1 cellular context compared by ENCODE assay signal in the genomic region with DNA sequence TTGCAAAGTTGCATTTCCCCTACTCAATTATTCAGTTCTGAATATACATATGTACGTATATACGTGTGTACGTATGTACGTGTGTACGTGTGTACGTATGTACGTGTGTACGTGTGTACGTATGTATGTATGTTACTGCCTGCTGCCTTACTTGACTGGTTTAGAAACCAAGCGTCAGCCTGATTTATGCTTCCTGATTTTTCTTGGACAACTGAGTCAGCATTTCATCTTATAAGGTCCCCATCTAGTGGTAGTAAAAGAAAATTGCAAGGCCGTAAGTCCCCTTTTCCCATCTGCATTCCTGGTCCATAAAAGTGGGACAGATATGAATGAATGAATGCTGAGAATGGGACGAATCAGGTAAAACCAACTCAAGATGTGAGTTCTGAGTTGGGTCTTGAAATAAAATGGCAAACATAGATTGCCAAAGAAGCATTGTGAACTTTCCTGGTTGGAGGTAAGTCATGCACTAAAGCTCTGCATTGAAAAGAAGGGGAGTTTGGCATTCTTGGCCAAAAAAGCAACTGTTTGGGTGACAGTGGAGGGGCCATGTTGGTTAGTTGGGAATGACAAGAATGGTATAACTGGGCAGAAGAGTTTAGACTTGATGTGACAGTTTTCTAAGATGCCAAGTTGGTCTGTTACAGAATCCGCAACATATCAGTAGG.
TF ChIP-seq lines count a peak whose summit lies in the region.

No MANE protein-coding gene starts in this region.

TF ChIP-seq in HEK293, 187 proteins besides CTCF, POLR2A, EP300 and RAD21 (continued from another document):
- TF ChIP-seq, protein P1, sequence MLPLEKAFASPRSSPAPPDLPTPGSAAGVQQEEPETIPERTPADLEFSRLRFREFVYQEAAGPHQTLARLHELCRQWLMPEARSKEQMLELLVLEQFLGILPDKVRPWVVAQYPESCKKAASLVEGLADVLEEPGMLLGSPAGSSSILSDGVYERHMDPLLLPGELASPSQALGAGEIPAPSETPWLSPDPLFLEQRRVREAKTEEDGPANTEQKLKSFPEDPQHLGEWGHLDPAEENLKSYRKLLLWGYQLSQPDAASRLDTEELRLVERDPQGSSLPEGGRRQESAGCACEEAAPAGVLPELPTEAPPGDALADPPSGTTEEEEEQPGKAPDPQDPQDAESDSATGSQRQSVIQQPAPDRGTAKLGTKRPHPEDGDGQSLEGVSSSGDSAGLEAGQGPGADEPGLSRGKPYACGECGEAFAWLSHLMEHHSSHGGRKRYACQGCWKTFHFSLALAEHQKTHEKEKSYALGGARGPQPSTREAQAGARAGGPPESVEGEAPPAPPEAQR (tag by site-specific recombination; IDR thresholded peaks at IDR 0.05) = no peak
- TF ChIP-seq ZSCAN16 (tag by site-specific recombination; IDR thresholded peaks at IDR 0.05) = no peak
- TF ChIP-seq ZNF239 (tag by site-specific recombination; IDR thresholded peaks at IDR 0.05) = no peak
- TF ChIP-seq BCL11A (tag by site-specific recombination; IDR thresholded peaks at IDR 0.05; ENCODE audit: low read depth) = no peak
- TF ChIP-seq ZNF341 (tag by site-specific recombination; IDR thresholded peaks at IDR 0.05; ENCODE audit: low read depth) = no peak
- TF ChIP-seq SALL2 (tag by site-specific recombination; IDR thresholded peaks at IDR 0.05; ENCODE audit: borderline replicate concordance) = no peak
- TF ChIP-seq ZNF302 (tag by site-specific recombination; IDR thresholded peaks at IDR 0.05; ENCODE audit: low read depth) = no peak
- no peak for TF ChIP-seq ZNF837 (tag by site-specific recombination; IDR thresholded peaks at IDR 0.05)
- no peak for TF ChIP-seq PRDM1 (tag by site-specific recombination; IDR thresholded peaks at IDR 0.05)
- no peak for TF ChIP-seq RBAK (tag by site-specific recombination; IDR thresholded peaks at IDR 0.05)
- TF ChIP-seq MZF1 (tag by site-specific recombination; IDR thresholded peaks at IDR 0.05; ENCODE audit: borderline replicate concordance) = peak; percentile 51; the same call in 1 of the 2 replicates
- TF ChIP-seq ZNF654 (tag by site-specific recombination; IDR thresholded peaks at IDR 0.05; ENCODE audit: low read depth) = peak; percentile 85
- TF ChIP-seq SP7 (tag by site-specific recombination; IDR thresholded peaks at IDR 0.05) = no peak
- TF ChIP-seq WT1 (tag by site-specific recombination; IDR thresholded peaks at IDR 0.05) = no peak
- 0 out of 2 replicates have a peak, but pooled peaks have one; percentile 11 for TF ChIP-seq ZNF610 (tag by site-specific recombination; IDR thresholded peaks at IDR 0.05; ENCODE audit: borderline replicate concordance)
- TF ChIP-seq MEIS1 (CRISPR knock-in tag; IDR thresholded peaks at IDR 0.05; ENCODE audit: borderline replicate concordance) = 0 out of 2 replicates have a peak, but pooled peaks have one; percentile 76
- TF ChIP-seq, protein P2, sequence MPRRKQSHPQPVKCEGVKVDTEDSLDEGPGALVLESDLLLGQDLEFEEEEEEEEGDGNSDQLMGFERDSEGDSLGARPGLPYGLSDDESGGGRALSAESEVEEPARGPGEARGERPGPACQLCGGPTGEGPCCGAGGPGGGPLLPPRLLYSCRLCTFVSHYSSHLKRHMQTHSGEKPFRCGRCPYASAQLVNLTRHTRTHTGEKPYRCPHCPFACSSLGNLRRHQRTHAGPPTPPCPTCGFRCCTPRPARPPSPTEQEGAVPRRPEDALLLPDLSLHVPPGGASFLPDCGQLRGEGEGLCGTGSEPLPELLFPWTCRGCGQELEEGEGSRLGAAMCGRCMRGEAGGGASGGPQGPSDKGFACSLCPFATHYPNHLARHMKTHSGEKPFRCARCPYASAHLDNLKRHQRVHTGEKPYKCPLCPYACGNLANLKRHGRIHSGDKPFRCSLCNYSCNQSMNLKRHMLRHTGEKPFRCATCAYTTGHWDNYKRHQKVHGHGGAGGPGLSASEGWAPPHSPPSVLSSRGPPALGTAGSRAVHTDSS (tag by site-specific recombination; IDR thresholded peaks at IDR 0.05) = no peak
- no peak for TF ChIP-seq ZSCAN30 (tag by site-specific recombination; IDR thresholded peaks at IDR 0.05)
- TF ChIP-seq TCF7L2 (IDR thresholded peaks at IDR 0.05; ENCODE audit: borderline replicate concordance, low read depth, low read length) = no peak
- TF ChIP-seq, protein P3, sequence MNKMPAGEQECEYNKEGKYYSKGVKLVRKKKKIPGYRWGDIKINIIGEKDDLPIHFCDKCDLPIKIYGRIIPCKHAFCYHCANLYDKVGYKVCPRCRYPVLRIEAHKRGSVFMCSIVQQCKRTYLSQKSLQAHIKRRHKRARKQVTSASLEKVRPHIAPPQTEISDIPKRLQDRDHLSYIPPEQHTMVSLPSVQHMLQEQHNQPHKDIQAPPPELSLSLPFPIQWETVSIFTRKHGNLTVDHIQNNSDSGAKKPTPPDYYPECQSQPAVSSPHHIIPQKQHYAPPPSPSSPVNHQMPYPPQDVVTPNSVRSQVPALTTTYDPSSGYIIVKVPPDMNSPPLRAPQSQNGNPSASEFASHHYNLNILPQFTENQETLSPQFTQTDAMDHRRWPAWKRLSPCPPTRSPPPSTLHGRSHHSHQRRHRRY (tag by site-specific recombination; IDR thresholded peaks at IDR 0.05) = no peak
- TF ChIP-seq TRIM28 (IDR thresholded peaks at IDR 0.05; ENCODE audit: borderline replicate concordance, low read length) = 0 out of 2 replicates have a peak, but pooled peaks have one; percentile 20
- TF ChIP-seq, protein P4, sequence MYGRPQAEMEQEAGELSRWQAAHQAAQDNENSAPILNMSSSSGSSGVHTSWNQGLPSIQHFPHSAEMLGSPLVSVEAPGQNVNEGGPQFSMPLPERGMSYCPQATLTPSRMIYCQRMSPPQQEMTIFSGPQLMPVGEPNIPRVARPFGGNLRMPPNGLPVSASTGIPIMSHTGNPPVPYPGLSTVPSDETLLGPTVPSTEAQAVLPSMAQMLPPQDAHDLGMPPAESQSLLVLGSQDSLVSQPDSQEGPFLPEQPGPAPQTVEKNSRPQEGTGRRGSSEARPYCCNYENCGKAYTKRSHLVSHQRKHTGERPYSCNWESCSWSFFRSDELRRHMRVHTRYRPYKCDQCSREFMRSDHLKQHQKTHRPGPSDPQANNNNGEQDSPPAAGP (tag by site-specific recombination; IDR thresholded peaks at IDR 0.05) = no peak
- TF ChIP-seq ZNF140 (tag by site-specific recombination; IDR thresholded peaks at IDR 0.05) = no peak
- no peak for TF ChIP-seq ZNF530 (tag by site-specific recombination; IDR thresholded peaks at IDR 0.05; ENCODE audit: low read depth)
- no peak for TF ChIP-seq ZNF311 (tag by site-specific recombination; IDR thresholded peaks at IDR 0.05; ENCODE audit: borderline replicate concordance)
- TF ChIP-seq ZNF514 (tag by site-specific recombination; IDR thresholded peaks at IDR 0.05) = no peak
- TF ChIP-seq, protein P5, sequence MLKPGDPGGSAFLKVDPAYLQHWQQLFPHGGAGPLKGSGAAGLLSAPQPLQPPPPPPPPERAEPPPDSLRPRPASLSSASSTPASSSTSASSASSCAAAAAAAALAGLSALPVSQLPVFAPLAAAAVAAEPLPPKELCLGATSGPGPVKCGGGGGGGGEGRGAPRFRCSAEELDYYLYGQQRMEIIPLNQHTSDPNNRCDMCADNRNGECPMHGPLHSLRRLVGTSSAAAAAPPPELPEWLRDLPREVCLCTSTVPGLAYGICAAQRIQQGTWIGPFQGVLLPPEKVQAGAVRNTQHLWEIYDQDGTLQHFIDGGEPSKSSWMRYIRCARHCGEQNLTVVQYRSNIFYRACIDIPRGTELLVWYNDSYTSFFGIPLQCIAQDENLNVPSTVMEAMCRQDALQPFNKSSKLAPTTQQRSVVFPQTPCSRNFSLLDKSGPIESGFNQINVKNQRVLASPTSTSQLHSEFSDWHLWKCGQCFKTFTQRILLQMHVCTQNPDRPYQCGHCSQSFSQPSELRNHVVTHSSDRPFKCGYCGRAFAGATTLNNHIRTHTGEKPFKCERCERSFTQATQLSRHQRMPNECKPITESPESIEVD (tag by site-specific recombination; IDR thresholded peaks at IDR 0.05) = no peak
- TF ChIP-seq IKZF3 (tag by site-specific recombination; IDR thresholded peaks at IDR 0.05) = peak; percentile 93
- no peak for TF ChIP-seq ZNF121 (tag by site-specific recombination; IDR thresholded peaks at IDR 0.05)
- TF ChIP-seq, protein P6, sequence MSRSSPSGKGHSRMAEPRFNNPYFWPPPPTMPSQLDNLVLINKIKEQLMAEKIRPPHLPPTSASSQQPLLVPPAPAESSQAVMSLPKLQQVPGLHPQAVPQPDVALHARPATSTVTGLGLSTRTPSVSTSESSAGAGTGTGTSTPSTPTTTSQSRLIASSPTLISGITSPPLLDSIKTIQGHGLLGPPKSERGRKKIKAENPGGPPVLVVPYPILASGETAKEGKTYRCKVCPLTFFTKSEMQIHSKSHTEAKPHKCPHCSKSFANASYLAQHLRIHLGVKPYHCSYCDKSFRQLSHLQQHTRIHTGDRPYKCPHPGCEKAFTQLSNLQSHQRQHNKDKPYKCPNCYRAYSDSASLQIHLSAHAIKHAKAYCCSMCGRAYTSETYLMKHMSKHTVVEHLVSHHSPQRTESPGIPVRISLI (tag by site-specific recombination; IDR thresholded peaks at IDR 0.05) = no peak
- no peak for TF ChIP-seq ZNF544 (tag by site-specific recombination; IDR thresholded peaks at IDR 0.05)
- no peak for TF ChIP-seq ZNF19 (tag by site-specific recombination; IDR thresholded peaks at IDR 0.05; ENCODE audit: low read depth)
- 0 out of 2 replicates have a peak, but pooled peaks have one; percentile 23 for TF ChIP-seq ZNF24 (tag by site-specific recombination; IDR thresholded peaks at IDR 0.05)
- 0 out of 2 replicates have a peak, but pooled peaks have one; percentile 55 for TF ChIP-seq ZBTB17 (tag by site-specific recombination; IDR thresholded peaks at IDR 0.05)
- TF ChIP-seq, protein P7, sequence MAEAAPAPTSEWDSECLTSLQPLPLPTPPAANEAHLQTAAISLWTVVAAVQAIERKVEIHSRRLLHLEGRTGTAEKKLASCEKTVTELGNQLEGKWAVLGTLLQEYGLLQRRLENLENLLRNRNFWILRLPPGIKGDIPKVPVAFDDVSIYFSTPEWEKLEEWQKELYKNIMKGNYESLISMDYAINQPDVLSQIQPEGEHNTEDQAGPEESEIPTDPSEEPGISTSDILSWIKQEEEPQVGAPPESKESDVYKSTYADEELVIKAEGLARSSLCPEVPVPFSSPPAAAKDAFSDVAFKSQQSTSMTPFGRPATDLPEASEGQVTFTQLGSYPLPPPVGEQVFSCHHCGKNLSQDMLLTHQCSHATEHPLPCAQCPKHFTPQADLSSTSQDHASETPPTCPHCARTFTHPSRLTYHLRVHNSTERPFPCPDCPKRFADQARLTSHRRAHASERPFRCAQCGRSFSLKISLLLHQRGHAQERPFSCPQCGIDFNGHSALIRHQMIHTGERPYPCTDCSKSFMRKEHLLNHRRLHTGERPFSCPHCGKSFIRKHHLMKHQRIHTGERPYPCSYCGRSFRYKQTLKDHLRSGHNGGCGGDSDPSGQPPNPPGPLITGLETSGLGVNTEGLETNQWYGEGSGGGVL (tag by site-specific recombination; IDR thresholded peaks at IDR 0.05) = no peak
- TF ChIP-seq ZNF629 (tag by site-specific recombination; IDR thresholded peaks at IDR 0.05) = 0 out of 2 replicates have a peak, but pooled peaks have one; percentile 11
- peak; percentile 8; the same call in 1 of the 2 replicates for TF ChIP-seq ZNF626 (tag by site-specific recombination; IDR thresholded peaks at IDR 0.05)
- TF ChIP-seq, protein P8, sequence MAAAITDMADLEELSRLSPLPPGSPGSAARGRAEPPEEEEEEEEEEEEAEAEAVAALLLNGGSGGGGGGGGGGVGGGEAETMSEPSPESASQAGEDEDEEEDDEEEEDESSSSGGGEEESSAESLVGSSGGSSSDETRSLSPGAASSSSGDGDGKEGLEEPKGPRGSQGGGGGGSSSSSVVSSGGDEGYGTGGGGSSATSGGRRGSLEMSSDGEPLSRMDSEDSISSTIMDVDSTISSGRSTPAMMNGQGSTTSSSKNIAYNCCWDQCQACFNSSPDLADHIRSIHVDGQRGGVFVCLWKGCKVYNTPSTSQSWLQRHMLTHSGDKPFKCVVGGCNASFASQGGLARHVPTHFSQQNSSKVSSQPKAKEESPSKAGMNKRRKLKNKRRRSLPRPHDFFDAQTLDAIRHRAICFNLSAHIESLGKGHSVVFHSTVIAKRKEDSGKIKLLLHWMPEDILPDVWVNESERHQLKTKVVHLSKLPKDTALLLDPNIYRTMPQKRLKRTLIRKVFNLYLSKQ (tag by site-specific recombination; IDR thresholded peaks at IDR 0.05; ENCODE audit: borderline replicate concordance) = no peak
- peak; percentile 32; the same call in 1 of the 2 replicates for TF ChIP-seq ZNF660 (tag by site-specific recombination; IDR thresholded peaks at IDR 0.05)
- peak; percentile 81 for TF ChIP-seq ZNF2 (tag by site-specific recombination; IDR thresholded peaks at IDR 0.05)
- TF ChIP-seq ZNF146 (tag by site-specific recombination; IDR thresholded peaks at IDR 0.05) = no peak
- no peak for TF ChIP-seq ZNF155 (tag by site-specific recombination; IDR thresholded peaks at IDR 0.05)
- TF ChIP-seq, protein P9, sequence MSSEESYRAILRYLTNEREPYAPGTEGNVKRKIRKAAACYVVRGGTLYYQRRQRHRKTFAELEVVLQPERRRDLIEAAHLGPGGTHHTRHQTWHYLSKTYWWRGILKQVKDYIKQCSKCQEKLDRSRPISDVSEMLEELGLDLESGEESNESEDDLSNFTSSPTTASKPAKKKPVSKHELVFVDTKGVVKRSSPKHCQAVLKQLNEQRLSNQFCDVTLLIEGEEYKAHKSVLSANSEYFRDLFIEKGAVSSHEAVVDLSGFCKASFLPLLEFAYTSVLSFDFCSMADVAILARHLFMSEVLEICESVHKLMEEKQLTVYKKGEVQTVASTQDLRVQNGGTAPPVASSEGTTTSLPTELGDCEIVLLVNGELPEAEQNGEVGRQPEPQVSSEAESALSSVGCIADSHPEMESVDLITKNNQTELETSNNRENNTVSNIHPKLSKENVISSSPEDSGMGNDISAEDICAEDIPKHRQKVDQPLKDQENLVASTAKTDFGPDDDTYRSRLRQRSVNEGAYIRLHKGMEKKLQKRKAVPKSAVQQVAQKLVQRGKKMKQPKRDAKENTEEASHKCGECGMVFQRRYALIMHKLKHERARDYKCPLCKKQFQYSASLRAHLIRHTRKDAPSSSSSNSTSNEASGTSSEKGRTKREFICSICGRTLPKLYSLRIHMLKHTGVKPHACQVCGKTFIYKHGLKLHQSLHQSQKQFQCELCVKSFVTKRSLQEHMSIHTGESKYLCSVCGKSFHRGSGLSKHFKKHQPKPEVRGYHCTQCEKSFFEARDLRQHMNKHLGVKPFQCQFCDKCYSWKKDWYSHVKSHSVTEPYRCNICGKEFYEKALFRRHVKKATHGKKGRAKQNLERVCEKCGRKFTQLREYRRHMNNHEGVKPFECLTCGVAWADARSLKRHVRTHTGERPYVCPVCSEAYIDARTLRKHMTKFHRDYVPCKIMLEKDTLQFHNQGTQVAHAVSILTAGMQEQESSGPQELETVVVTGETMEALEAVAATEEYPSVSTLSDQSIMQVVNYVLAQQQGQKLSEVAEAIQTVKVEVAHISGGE (tag by site-specific recombination; conservative IDR thresholded peaks at IDR 0.05; ENCODE audit: low read depth) = no peak
- no peak for TF ChIP-seq ZNF596 (tag by site-specific recombination; IDR thresholded peaks at IDR 0.05)
